ENCODE assay signal across 19 cellular contexts in genomic region chr7:8714791-8715190, GRCh38.
A peak's percentile ranks its signal among the peaks of the same experiment; 100 is the strongest.
DNase-seq lines count a peak whose midpoint lies in the region; ATAC-seq and TF ChIP-seq lines count a peak whose summit lies in the region.
"Had no signal": no experiment of that assay in that cellular context is flagged by ENCODE, and none has a peak within 500 bp of the region (broad histone marks: within the 10 kb centered on the region; RNA-seq: fewer than 3 reads in every experiment).

No MANE protein-coding gene starts in this region.

- H2AFZ ChIP-seq in GM23338 = peak overlapping the region; percentile 67; the same call in 1 of the 2 replicates

- no peaks in the 10 kb centered on the region for H3K36me3 ChIP-seq in GM23338 (ENCODE audit: insufficient read depth)
- H3K36me3 ChIP-seq in SJCRH30 = no peaks in the 10 kb centered on the region
- H3K36me3 ChIP-seq in left lung = no peaks in the 10 kb centered on the region

- H3K4me1 Mint-ChIP-seq in GM23338 = peaks cover 4% of the 10 kb centered on the region

- no peaks in the 10 kb centered on the region for H3K36me3 Mint-ChIP-seq in GM23338 (ENCODE audit: low read depth)

- no peak overlapping the region for H3K4me2 ChIP-seq in GM23338

- no peak overlapping the region for H3K4me3 ChIP-seq in GM23338
- H3K4me3 ChIP-seq in SJCRH30 = no peak overlapping the region
- H3K4me3 ChIP-seq in left lung = no peak overlapping the region
- H3K4me3 ChIP-seq: GM12878 had no signal

- DNase-seq in DMS53 (lab: John Stamatoyannopoulos, UW) (peak; percentile 21), DMS53 treated with DMSO at 0.1 percent for 48 hours (lab: John Stamatoyannopoulos, UW; ENCODE audit: unreplicated experiment) (no peak), GM23338 (ENCODE audit: low spot score) (no peak), SJCRH30 (peak; percentile 30 to 32), left lung (no peak), NCI-H748 (lab: John Stamatoyannopoulos, UW; ENCODE audit: unreplicated experiment) (no peak), AG08396 (ENCODE audit: low spot score) (no peak)
- DNase-seq: 8988T, C1 segment of cervical spinal cord, Calu3, GDM1, KBM-7, NCI-H1048, NCI-H1436 treated with DMSO at 0.1 percent for 48 hours, NCI-H2081 treated with DMSO at 0.1 percent for 48 hours, NCI-H69 had no signal

- no peaks in the 10 kb centered on the region for H3F3A ChIP-seq in GM23338 (replicated peaks; ENCODE audit: low read depth)

- H3K4me3 Mint-ChIP-seq in GM23338 = no peak overlapping the region

- no peaks in the 10 kb centered on the region for H3K27me3 ChIP-seq in GM23338 (ENCODE audit: insufficient read depth)
- H3K27me3 ChIP-seq in SJCRH30 = no peaks in the 10 kb centered on the region; the same call in 1 of the 2 replicates
- H3K27me3 ChIP-seq in left lung = no peaks in the 10 kb centered on the region

- no peaks in the 10 kb centered on the region for H3K9me3 Mint-ChIP-seq in GM23338

- H3K27ac Mint-ChIP-seq in GM23338 = no peak overlapping the region

- intact Hi-C loops in left lung (cut with DNase I) = no loop called here

- no peak for ATAC-seq in GM23338
- peak; percentile 22 for ATAC-seq in left lung
- no peak for ATAC-seq in HG02852 (IDR thresholded peaks at IDR 0.05; ENCODE audit: unreplicated experiment)
- ATAC-seq: GM12878 had no signal

- H4K20me1 ChIP-seq in GM23338 (replicated peaks; ENCODE audit: insufficient read depth) = no peaks in the 10 kb centered on the region

- peaks cover 2% of the 10 kb centered on the region for H3K27me3 Mint-ChIP-seq in GM23338 (ENCODE audit: insufficient read depth, low read depth, poor library complexity)

- H3K4me1 ChIP-seq in GM23338 (ENCODE audit: insufficient read depth) (no peaks in the 10 kb centered on the region), SJCRH30 (no peaks in the 10 kb centered on the region), left lung (no peaks in the 10 kb centered on the region)

- no peaks in the 10 kb centered on the region for H3K9me2 ChIP-seq in GM23338 (ENCODE audit: insufficient read depth)

- no peaks in the 10 kb centered on the region for H3K9me3 ChIP-seq in SJCRH30 (replicated peaks)
- peaks cover 0 to 4% of the 10 kb centered on the region in 2 donors for H3K9me3 ChIP-seq in left lung

- no peaks in the 10 kb centered on the region for H3K79me2 ChIP-seq in GM23338 (replicated peaks; ENCODE audit: insufficient read depth)

- H3K27ac ChIP-seq in GM23338 (ENCODE audit: low read depth) (no peak overlapping the region), SJCRH30 (no peak overlapping the region), left lung (no peak overlapping the region)
- H3K27ac ChIP-seq: RWPE1 had no signal

- TF ChIP-seq CTCF in GM23338 (conservative IDR thresholded peaks at IDR 0.05; ENCODE audit: low read depth in 2 of 2) = no peak
- TF ChIP-seq CTCF in left lung (IDR thresholded peaks at IDR 0.05) = no peak

TF ChIP-seq in GM23338, 12 proteins besides CTCF, POLR2A, EP300 and RAD21:
- TF ChIP-seq ZNF331 (CRISPR knock-in tag; IDR thresholded peaks at IDR 0.05; ENCODE audit: low read depth) (no peak), EZH2 (IDR thresholded peaks at IDR 0.05; ENCODE audit: low read depth, unreplicated experiment) (no peak), EZH2phosphoT487 (IDR thresholded peaks at IDR 0.05; ENCODE audit: unreplicated experiment) (no peak), ETS1 (IDR thresholded peaks at IDR 0.05) (no peak), ZNF114 (CRISPR knock-in tag; IDR thresholded peaks at IDR 0.05) (no peak), CREB1 (CRISPR knock-in tag; IDR thresholded peaks at IDR 0.05; ENCODE audit: low read depth) (no peak)
TF ChIP-seq in GM23338: peak in this region for 0.

Comparison
In these comparisons a context has a peak if more than half of its experiments do, and no peak if none do; other contexts are left out.
1. DNase-seq: peak in DMS53 (single experiment) and SJCRH30 (2 of 2); none in DMS53 treated with DMSO at 0.1 percent for 48 hours (single experiment), GM23338 (single experiment), left lung (0 of 2), NCI-H748 (single experiment) and AG08396 (single experiment).